18 cellular contexts compared by ENCODE assay signal in the genomic region with DNA sequence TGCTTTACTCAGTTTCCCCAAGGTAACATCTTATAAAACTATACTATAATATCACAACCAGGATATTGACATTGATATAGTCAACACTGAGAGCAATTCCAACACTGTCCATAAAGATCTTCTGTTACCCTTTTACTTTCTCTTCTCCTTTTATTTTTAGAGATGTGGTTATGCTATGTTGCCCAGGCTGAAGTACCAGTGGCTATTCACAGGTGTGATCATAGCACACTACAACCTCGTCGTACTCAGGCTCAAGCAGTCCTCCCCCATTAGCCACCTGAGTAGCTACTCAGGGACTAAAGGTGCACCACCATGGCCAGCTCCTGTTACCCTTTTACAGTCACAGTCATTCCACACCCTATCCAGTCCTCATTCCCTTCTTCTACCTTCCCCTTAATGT.
A peak's percentile ranks its signal among the peaks of the same experiment; 100 is the strongest.
DNase-seq lines count a peak whose midpoint lies in the region; ATAC-seq and TF ChIP-seq lines count a peak whose summit lies in the region.
"Had no signal": no experiment of that assay in that cellular context is flagged by ENCODE, and none has a peak within 500 bp of the region (broad histone marks: within the 10 kb centered on the region; RNA-seq: fewer than 3 reads in every experiment).

No MANE protein-coding gene starts in this region.

- ATAC-seq in GM18909 (IDR thresholded peaks at IDR 0.05; ENCODE audit: poor library complexity, unreplicated experiment) = peak; percentile 72
- ATAC-seq in GM21529 (IDR thresholded peaks at IDR 0.05; ENCODE audit: unreplicated experiment) = peak; percentile 56
- ATAC-seq in HG03175 (IDR thresholded peaks at IDR 0.05; ENCODE audit: unreplicated experiment) = peak; percentile 77
- ATAC-seq: activated naive CD8-positive, alpha-beta T cell treated with anti-CD3 and anti-CD28 coated beads, Interleukin-2, amount 50 U/mL, for 24 hours; gastrocnemius medialis; stimulated activated effector memory CD8-positive, alpha-beta T cell treated with anti-CD3 and anti-CD28 coated beads, Interleukin-12 subunit alpha, Interleukin-12 subunit beta, amount 100 ng/mL, for 72 hours had no signal

- H3K4me3 ChIP-seq in WERI-Rb-1 (ENCODE audit: low read depth, low read length) = no peak overlapping the region
- H3K4me3 ChIP-seq: gastrocnemius medialis, Peyer's patch, sigmoid colon had no signal

- H3K9me3 ChIP-seq in WERI-Rb-1 (ENCODE audit: severe bottlenecking) = no peaks in the 10 kb centered on the region
- H3K9me3 ChIP-seq: gastrocnemius medialis, Peyer's patch had no signal

- TF ChIP-seq CTCF in WERI-Rb-1 (IDR thresholded peaks at IDR 0.05; ENCODE audit: low read depth, low read length) = no peak

- DNase-seq in iPS-NIHi7 (ENCODE audit: extremely low spot score) (peak; percentile 8), NOMO-1 (lab: John Stamatoyannopoulos, UW; ENCODE audit: unreplicated experiment in 2 of 2) (no peak), WERI-Rb-1 (no peak), islet precursor cell (no peak), NCI-H1092 treated with DMSO at 0.1 percent for 48 hours (lab: John Stamatoyannopoulos, UW) (no peak)
- DNase-seq: activated naive CD8-positive, alpha-beta T cell treated with anti-CD3 and anti-CD28 coated beads, Interleukin-2, amount 50 U/mL, for 24 hours; EL; gastrocnemius medialis; NCI-H1436; NCI-H446 treated with DMSO at 0.1 percent for 48 hours; Peyer's patch; sigmoid colon; stimulated activated CD4-positive, alpha-beta T cell treated with anti-CD3 and anti-CD28 coated beads, Interleukin-4, amount 100 ng/mL, for 24 hours; SW 1271 had no signal

- no peaks in the 10 kb centered on the region for H3K27me3 ChIP-seq in WERI-Rb-1 (ENCODE audit: insufficient read depth, low read depth, severe bottlenecking)
- H3K27me3 ChIP-seq: gastrocnemius medialis, Peyer's patch, sigmoid colon had no signal

- no peaks in the 10 kb centered on the region for H3K36me3 ChIP-seq in WERI-Rb-1
- H3K36me3 ChIP-seq: gastrocnemius medialis had no signal

- H3K27ac ChIP-seq in WERI-Rb-1 = no peak overlapping the region
- H3K27ac ChIP-seq: gastrocnemius medialis, Peyer's patch, sigmoid colon had no signal
